Comparison of ENCODE assay signal across 9 cellular contexts in genomic region chr5:110062246-110062645, GRCh38.
"Had no signal": no experiment of that assay in that cellular context is flagged by ENCODE, and none has a peak within 500 bp of the region (broad histone marks: within the 10 kb centered on the region; RNA-seq: fewer than 3 reads in every experiment).

No MANE protein-coding gene starts in this region.

- H3K36me3 ChIP-seq: HAP-1 had no signal

- H3K9ac ChIP-seq: GM23248 had no signal

- H3K27ac Mint-ChIP-seq: HFFc6 had no signal

- H2AFZ ChIP-seq: GM23248 had no signal

- ATAC-seq: HCT116, K562 had no signal

- H3K4me1 ChIP-seq: HAP-1 had no signal

- DNase-seq: GM23248, GOT3, H7, HFFc6, IMR-90 had no signal

- H3K4me3 Mint-ChIP-seq: HFFc6 had no signal

- FAIRE-seq: K562 had no signal

- H3K4me3 ChIP-seq: GM23248, HAP-1, K562 had no signal

- H3K9me3 ChIP-seq: HAP-1 had no signal

- H3K9me3 Mint-ChIP-seq: HFFc6 had no signal

- H3K27ac ChIP-seq: GM23248, HL-60 had no signal
